Comparison of ENCODE assay signal across 12 cellular contexts in genomic region chr15:99706557-99707303, GRCh38. TPM values are rescaled to one million over a fixed set of nuclear protein-coding genes. Genes with fewer than 3 reads are reported as not detected.
DNase-seq lines count a peak whose midpoint lies in the region; ATAC-seq and TF ChIP-seq lines count a peak whose summit lies in the region.
"Had no signal": no experiment of that assay in that cellular context is flagged by ENCODE, and none has a peak within 500 bp of the region (broad histone marks: within the 10 kb centered on the region; RNA-seq: fewer than 3 reads in every experiment).

No MANE protein-coding gene starts in this region.

- H3K36me3 ChIP-seq in heart left ventricle (peaks cover 0 to 47% (median 14%) of the 10 kb centered on the region in 9 donors), left lung (peaks cover 0 to 19% of the 10 kb centered on the region in 2 donors), thoracic aorta (peaks cover 9% of the 10 kb centered on the region)

- H3K27me3 Mint-ChIP-seq in activated T-helper 17 cell treated with anti-CD3 and anti-CD28 coated beads, Interleukin-2, amount 50 U/mL, for 72 hours, result no peaks in the 10 kb centered on the region

- H3K4me3 Mint-ChIP-seq in activated T-helper 17 cell treated with anti-CD3 and anti-CD28 coated beads, Interleukin-2, amount 50 U/mL, for 72 hours, result peak overlapping the region; percentile 53
- H3K4me3 Mint-ChIP-seq: GM23338 had no signal

- TF ChIP-seq POLR2A in heart left ventricle (IDR thresholded peaks at IDR 0.05), result no peak

- H3K27me3 ChIP-seq in heart left ventricle, result no peaks in the 10 kb centered on the region
- no peaks in the 10 kb centered on the region for H3K27me3 ChIP-seq in left lung
- no peaks in the 10 kb centered on the region for H3K27me3 ChIP-seq in thoracic aorta (replicated peaks; ENCODE audit: insufficient read depth)
- H3K27me3 ChIP-seq: SJCRH30 had no signal

- peaks cover 6 to 82% (median 59%) of the 10 kb centered on the region in 12 donors for H3K4me1 ChIP-seq in heart left ventricle
- peaks cover 33 to 44% of the 10 kb centered on the region in 2 donors for H3K4me1 ChIP-seq in left lung
- peaks cover 25 to 43% of the 10 kb centered on the region in 2 donors for H3K4me1 ChIP-seq in thoracic aorta (ENCODE audit: control insufficient read depth in 1 of 2, low read depth in 2 of 2)

- H3K9me3 ChIP-seq in heart left ventricle (peaks cover 0 to 4% (median 0%) of the 10 kb centered on the region in 12 donors), left lung (no peaks in the 10 kb centered on the region), thoracic aorta (no peaks in the 10 kb centered on the region)
- H3K9me3 ChIP-seq: SJCRH30 had no signal

- H3K36me3 Mint-ChIP-seq in activated T-helper 17 cell treated with anti-CD3 and anti-CD28 coated beads, Interleukin-2, amount 50 U/mL, for 72 hours (ENCODE audit: low read depth), result peaks cover 18% of the 10 kb centered on the region

- no peak overlapping the region for H3K27ac Mint-ChIP-seq in activated T-helper 17 cell treated with anti-CD3 and anti-CD28 coated beads, Interleukin-2, amount 50 U/mL, for 72 hours
- H3K27ac Mint-ChIP-seq: GM23338 had no signal

- H3K4me3 ChIP-seq in heart left ventricle, result peak overlapping the region in 1 of 12 donors; percentile 3
- no peak overlapping the region for H3K4me3 ChIP-seq in left lung
- peak overlapping the region; percentile 59 for H3K4me3 ChIP-seq in thoracic aorta
- H3K4me3 ChIP-seq: GM23338, SJCRH30 had no signal

- intact Hi-C loops in heart left ventricle (cut with DNase I) (loop anchor here in 8 of 10 donors (5.0 to 10.0 kb wide), 7 partner anchors 139 to 419 kb away; partner anchors contain the start of gene MEF2A (in 1 of the 8)), Right ventricle myocardium inferior (cut with DNase I) (loop anchor here (5.0 kb wide), 1 partner anchor 364 kb away; no protein-coding TSS in a partner anchor), left lung (cut with DNase I) (loop anchor here in 1 of 2 donors (10.0 kb wide), 1 partner anchor 322 kb away; no protein-coding TSS in a partner anchor)

- peaks cover 10% of the 10 kb centered on the region for H3K4me1 Mint-ChIP-seq in activated T-helper 17 cell treated with anti-CD3 and anti-CD28 coated beads, Interleukin-2, amount 50 U/mL, for 72 hours

- H3K9me3 Mint-ChIP-seq in activated T-helper 17 cell treated with anti-CD3 and anti-CD28 coated beads, Interleukin-2, amount 50 U/mL, for 72 hours, result no peaks in the 10 kb centered on the region
- H3K9me3 Mint-ChIP-seq: GM23338 had no signal

- ATAC-seq in heart left ventricle (no peak), Right ventricle myocardium inferior (no peak), left lung (no peak), thoracic aorta (ENCODE audit: insufficient number of reproducible peaks, low FRiP score, low read depth) (no peak), HG03135 (IDR thresholded peaks at IDR 0.05; ENCODE audit: unreplicated experiment) (no peak)
- peak; percentile 52 for ATAC-seq in activated T-helper 17 cell treated with anti-CD3 and anti-CD28 coated beads, Interleukin-2, amount 50 U/mL, for 72 hours (replicated peaks)
- ATAC-seq: GM23338 had no signal

- H3K27ac ChIP-seq in heart left ventricle, result peak overlapping the region; percentile 33 to 85 (median 76)
- H3K27ac ChIP-seq in left lung, result peak overlapping the region; percentile 11 to 19
- H3K27ac ChIP-seq in thoracic aorta, result peak overlapping the region; percentile 81 to 86
- H3K27ac ChIP-seq: SJCRH30 had no signal

- TF ChIP-seq CTCF in heart left ventricle (IDR thresholded peaks at IDR 0.05) (no peak), left lung (IDR thresholded peaks at IDR 0.05) (no peak), thoracic aorta (IDR thresholded peaks at IDR 0.05) (no peak)

- DNase-seq in heart left ventricle (no peak), Right ventricle myocardium inferior (ENCODE audit: missing footprints) (no peak), left lung (no peak), thoracic aorta (ENCODE audit: low spot score) (no peak), SKM-1 (lab: John Stamatoyannopoulos, UW; ENCODE audit: unreplicated experiment) (no peak), OCI-M2 (lab: John Stamatoyannopoulos, UW; ENCODE audit: unreplicated experiment) (no peak)
- DNase-seq: midbrain, NCI-H187 treated with DMSO at 0.1 percent for 48 hours, SJCRH30 had no signal

- WGBS in heart left ventricle, 4 donors, result 72 to 75% (median 73%) methylated on average over 10 of the region's 10 CpGs

RNA-seq across cellular contexts. Expression of gene LYSMD4, which starts 26.5 kb away (rescaled TPM):
- total RNA-seq in heart left ventricle (10 to 100 TPM in 5 of 9 donors, 1 to 10 TPM in 4; 8.3 to 12.8 (median 10.3) TPM), Right ventricle myocardium inferior (9.3 TPM), left lung (1 to 10 TPM; 7.9 to 8.2 TPM), thoracic aorta (1 to 10 TPM; 6.8 to 9.7 TPM)
- 10 to 100 TPM in 1 of 2 donors, 1 to 10 TPM in 1; 9.7 to 10.1 TPM for polyA plus RNA-seq in heart left ventricle
- 1 to 10 TPM; 3.7 to 4.2 TPM for total RNA-seq in activated T-helper 17 cell treated with anti-CD3 and anti-CD28 coated beads, Interleukin-2, amount 50 U/mL, for 72 hours

Comparison
In these comparisons a context has a peak if more than half of its experiments do, and no peak if none do; other contexts are left out.
1. H3K27ac ChIP-seq: peak in every context shown above with its lines; median percentile 84 in thoracic aorta; 76 in heart left ventricle; 15 in left lung.